Comparison of ENCODE assay signal across 15 cellular contexts in genomic region chr3:59406943-59407342, GRCh38.
DNase-seq lines count a peak whose midpoint lies in the region; ATAC-seq and TF ChIP-seq lines count a peak whose summit lies in the region.
"Had no signal": no experiment of that assay in that cellular context is flagged by ENCODE, and none has a peak within 500 bp of the region (broad histone marks: within the 10 kb centered on the region; RNA-seq: fewer than 3 reads in every experiment).

No MANE protein-coding gene starts in this region.

- in situ Hi-C loops in GM13976 (cut with MboI; ENCODE audit: low sequenced_read_pairs, unreplicated experiment): no loop called here

- no peak overlapping the region for H3K4me3 Mint-ChIP-seq in IgD-negative memory B cell
- H3K4me3 Mint-ChIP-seq: neural crest cell had no signal

- TF ChIP-seq CTCF in GM13976 (IDR thresholded peaks at IDR 0.05; ENCODE audit: borderline replicate concordance, control extremely low read depth, extremely low read depth, insufficient read depth, missing control alignments) (no peak), foreskin fibroblast (IDR thresholded peaks at IDR 0.05; ENCODE audit: low read depth, low read length) (no peak)

- no peak overlapping the region for H3K4me3 ChIP-seq in foreskin fibroblast (ENCODE audit: low read depth in 1 of 2, low read length in 2 of 2)
- H3K4me3 ChIP-seq: BLaER1 treated with 17β-estradiol and CSF1 and Interleukin-3, amounts not matched to agents 10 nM and 100 nM; tibial nerve had no signal

- DNase-seq in GM13976 (ENCODE audit: low spot score) (peak; percentile 44), NOMO-1 (lab: John Stamatoyannopoulos, UW; ENCODE audit: unreplicated experiment in 2 of 2) (no peak), midbrain (lab: John Stamatoyannopoulos, UW) (no peak), foreskin fibroblast (no peak)
- no peak for DNase-seq in NK-92 treated with Interleukin-12 subunit alpha and Interleukin-12 subunit beta, amount 100 ng/mL, for 24 hours (lab: John Stamatoyannopoulos, UW)
- DNase-seq: activated gamma-delta T cell; effector CD4-positive, alpha-beta T cell; KBM-7; stimulated activated CD4-positive, alpha-beta T cell treated with anti-CD3 and anti-CD28 coated beads, Interleukin-2, amount 100 ng/mL, for 48 hours had no signal

- H3K36me3 Mint-ChIP-seq in IgD-negative memory B cell: no peaks in the 10 kb centered on the region

- no peaks in the 10 kb centered on the region for H3K27me3 Mint-ChIP-seq in IgD-negative memory B cell

- H3K9me3 Mint-ChIP-seq in IgD-negative memory B cell: no peaks in the 10 kb centered on the region
- H3K9me3 Mint-ChIP-seq: neural crest cell had no signal

- peak overlapping the region in 2 of 3 donors; percentile 21 to 78 for H3K27ac Mint-ChIP-seq in IgD-negative memory B cell

- peaks cover 6 to 11% (median 8%) of the 10 kb centered on the region in 3 donors for H3K4me1 Mint-ChIP-seq in IgD-negative memory B cell

- ATAC-seq in GM19372 (IDR thresholded peaks at IDR 0.05; ENCODE audit: low read depth, unreplicated experiment) (peak; percentile 66), HG02884 (IDR thresholded peaks at IDR 0.05; ENCODE audit: unreplicated experiment) (peak; percentile 80)
